8 cellular contexts compared by ENCODE assay signal in genomic region chr1:151327903-151328674, GRCh38. TPM values are rescaled to one million over a fixed set of nuclear protein-coding genes. Genes with fewer than 3 reads are reported as not detected.
A peak's percentile ranks its signal among the peaks of the same experiment; 100 is the strongest.
DNase-seq lines count a peak whose midpoint lies in the region; ATAC-seq and TF ChIP-seq lines count a peak whose summit lies in the region.

No MANE protein-coding gene starts in this region.

- no peaks in the 10 kb centered on the region for H3K9me3 ChIP-seq in A673 (ENCODE audit: low read depth, low read length, poor library complexity, severe bottlenecking)

- H3K27me3 ChIP-seq in A673 (replicated peaks; ENCODE audit: insufficient read depth, low read depth, low read length, poor library complexity), result no peaks in the 10 kb centered on the region

- H3K9me3 Mint-ChIP-seq in immature natural killer cell, result no peaks in the 10 kb centered on the region

- H3K27ac ChIP-seq in A673 (ENCODE audit: low read depth, low read length, poor library complexity, severe bottlenecking), result peak overlapping the region; percentile 97

- peaks cover 2 to 12% (median 5%) of the 10 kb centered on the region in 3 donors for H3K27me3 Mint-ChIP-seq in immature natural killer cell (ENCODE audit: low read depth in 3 of 3)

- peak; percentile 6 for ATAC-seq in GM19023 (IDR thresholded peaks at IDR 0.05; ENCODE audit: unreplicated experiment)
- peak; percentile 10 for ATAC-seq in stimulated activated naive CD8-positive, alpha-beta T cell treated with anti-CD3 and anti-CD28 coated beads, Interleukin-15, Interleukin-2, amounts not matched to agents 100 U/mL and 50 U/mL, for 24 hours

- intact Hi-C loops in A673 (cut with micrococcal nuclease; ENCODE audit: unreplicated experiment), result no loop called here

- POLR2A ChIA-PET in A673 (lab: Charles Lee; ENCODE audit: low non-redundant PET), result interaction anchor here (0.6 kb wide), 1 partner anchor 28 kb away, joined by 3 read pairs; no protein-coding TSS in a partner anchor

- DNase-seq in A673 (ENCODE audit: low spot score), result no peak
- DNase-seq in Jurkat, Clone E6-1 (ENCODE audit: low read depth, low spot score), result no peak
- no peak for DNase-seq in astrocyte of the cerebellum (ENCODE audit: low read depth)
- no peak for DNase-seq in immature natural killer cell
- peak; percentile 16 for DNase-seq in stimulated activated naive CD8-positive, alpha-beta T cell treated with anti-CD3 and anti-CD28 coated beads, Interleukin-15, Interleukin-2, amounts not matched to agents 100 U/mL and 50 U/mL, for 24 hours
- no peak for DNase-seq in NCI-H1694 (lab: John Stamatoyannopoulos, UW)
- no peak for DNase-seq in A172 (ENCODE audit: low spot score)

- TF ChIP-seq CTCF in A673 (conservative IDR thresholded peaks at IDR 0.05; ENCODE audit: low read depth, low read length) (no peak), astrocyte of the cerebellum (IDR thresholded peaks at IDR 0.05; ENCODE audit: low read depth, low read length, missing control alignments) (no peak)

- H3K4me3 ChIP-seq in A673 (ENCODE audit: low read depth, low read length, poor library complexity, severe bottlenecking), result peak overlapping the region; percentile 66
- peak overlapping the region; percentile 90 for H3K4me3 ChIP-seq in Jurkat, Clone E6-1 (ENCODE audit: low read length)
- peak overlapping the region; percentile 83 for H3K4me3 ChIP-seq in astrocyte of the cerebellum (ENCODE audit: low read depth, low read length)

- H3K27ac Mint-ChIP-seq in immature natural killer cell, result peak overlapping the region; percentile 96 to 99 (median 98)

- peaks cover 36 to 47% of the 10 kb centered on the region in 2 donors for H3K4me1 Mint-ChIP-seq in immature natural killer cell

- peaks cover 7% of the 10 kb centered on the region for H3K36me3 ChIP-seq in A673 (ENCODE audit: insufficient read depth, low read length, poor library complexity, severe bottlenecking)

- peaks cover 8% of the 10 kb centered on the region for H3K4me1 ChIP-seq in A673 (ENCODE audit: insufficient read depth, low read length, poor library complexity, severe bottlenecking)

- in situ Hi-C loops in astrocyte of the cerebellum (cut with HindIII; ENCODE audit: low sequenced_read_pairs), result no loop called here

- H3K4me3 Mint-ChIP-seq in immature natural killer cell, result peak overlapping the region; percentile 93 to 99 (median 93)

- peaks cover 0 to 7% (median 0%) of the 10 kb centered on the region in 3 donors for H3K36me3 Mint-ChIP-seq in immature natural killer cell

- CTCF ChIA-PET in A673 (lab: Charles Lee), result interaction anchor here (1.7 kb wide), 1 partner anchor 13 kb away, joined by 12 read pairs; no protein-coding TSS in a partner anchor

- BruUV-seq in A673 (replicated peaks; lab: Mats Ljungman, UMichigan), result no TSS peak

RNA-seq across cellular contexts. Expression of gene PI4KB, which starts 0.9 kb away (rescaled TPM):
- 62.1 and 62.8 TPM in 2 replicates for total RNA-seq in A673 (2021)
- 45.5 TPM for polyA plus RNA-seq in Jurkat, Clone E6-1 (2012; ENCODE audit: insufficient read depth, insufficient read length)
- polyA plus RNA-seq in immature natural killer cell, result 10 to 100 TPM; 35.1 to 65.7 (median 57.9) TPM
- total RNA-seq in A172 (2014; rRNA removed; shearing (Covaris generic)), result 86.6 and 99.4 TPM in 2 replicates

RNA-seq across cellular contexts. Expression of gene RFX5, which starts 19.0 kb away (rescaled TPM):
- total RNA-seq in A673 (2021), result 49.0 and 51.8 TPM in 2 replicates
- 104 TPM for polyA plus RNA-seq in Jurkat, Clone E6-1 (2012; ENCODE audit: insufficient read depth, insufficient read length)
- 10 to 100 TPM; 30.0 to 37.8 (median 37.1) TPM for polyA plus RNA-seq in immature natural killer cell
- 73.0 and 104 TPM in 2 replicates for total RNA-seq in A172 (2014; rRNA removed; shearing (Covaris generic))

RNA-seq across cellular contexts. Expression of gene SELENBP1, which starts 44.4 kb away (rescaled TPM):
- total RNA-seq in A673 (2021), result 0.50 TPM in 1 of 2 replicates, not detected in the other
- polyA plus RNA-seq in Jurkat, Clone E6-1 (2012; ENCODE audit: insufficient read depth, insufficient read length), result not detected
- polyA plus RNA-seq in immature natural killer cell, result not detected
- 0.22 and 0.41 TPM in 2 replicates for total RNA-seq in A172 (2014; rRNA removed; shearing (Covaris generic))

RNA-seq across cellular contexts. Expression of gene ZNF687, which starts 46.0 kb away (rescaled TPM):
- 26.4 and 30.2 TPM in 2 replicates for total RNA-seq in A673 (2021)
- 14.6 TPM for polyA plus RNA-seq in Jurkat, Clone E6-1 (2012; ENCODE audit: insufficient read depth, insufficient read length)
- 1 to 10 TPM in 2 of 3 donors, under 1 TPM in 1; 0.11 to 1.8 (median 1.5) TPM for polyA plus RNA-seq in immature natural killer cell
- 34.7 and 36.2 TPM in 2 replicates for total RNA-seq in A172 (2014; rRNA removed; shearing (Covaris generic))
